35 cellular contexts compared by ENCODE assay signal in genomic region chr11:102991776-102992175, GRCh38. TPM values are rescaled to one million over a fixed set of nuclear protein-coding genes. Genes with fewer than 3 reads are reported as not detected.
"Had no signal": no experiment of that assay in that cellular context is flagged by ENCODE, and none has a peak within 500 bp of the region (broad histone marks: within the 10 kb centered on the region; RNA-seq: fewer than 3 reads in every experiment).

No MANE protein-coding gene starts in this region.

- H3K36me3 ChIP-seq: brain microvascular endothelial cell, cardiac muscle cell had no signal

- H3K9me3 ChIP-seq: body of pancreas had no signal

- H3K4me1 ChIP-seq: body of pancreas had no signal

- DNase-seq: activated B cell treated with CpG ODN at 0.5 μM for 24 hours; activated CD4-positive, alpha-beta memory T cell treated with anti-CD3 and anti-CD28 coated beads for 36 hours; activated CD4-positive, alpha-beta T cell treated with anti-CD3 and anti-CD28 coated beads for 4 hours; activated CD4-positive, alpha-beta T cell treated with anti-CD3 and anti-CD28 coated beads, Interleukin-2, amount 10 ng/mL, durations not matched to agents 24 days and 14 days; activated CD4-positive, alpha-beta T cell treated with anti-CD3 and anti-CD28 coated beads, Interleukin-2, amount 50 U/mL, for 1 hour; activated CD4-positive, alpha-beta T cell treated with anti-CD3 and anti-CD28 coated beads, Interleukin-2, amount 50 U/mL, for 4 hours; activated CD4-positive, CD25-positive, alpha-beta regulatory T cell treated with anti-CD3 and anti-CD28 coated beads, Interleukin-2, amount 50 U/mL, for 72 hours; activated CD8-positive, alpha-beta memory T cell treated with anti-CD3 and anti-CD28 coated beads, Interleukin-2, amount 50 U/mL, for 4 hours; activated CD8-positive, alpha-beta T cell treated with anti-CD3 and anti-CD28 coated beads for 36 hours; activated effector memory CD4-positive, alpha-beta T cell treated with anti-CD3 and anti-CD28 coated beads, Interleukin-2, amount 50 U/mL, for 16 hours; activated gamma-delta T cell treated with Interleukin-2 at 50 U/mL for 16 hours; activated naive CD4-positive, alpha-beta T cell; activated naive CD4-positive, alpha-beta T cell treated with anti-CD3 and anti-CD28 coated beads, Interleukin-2, amount 10 ng/mL, durations not matched to agents 7 days and 5 days; activated naive CD8-positive, alpha-beta T cell treated with anti-CD3 and anti-CD28 coated beads, Interleukin-2, amount 10 ng/mL, durations not matched to agents 7 days and 5 days; activated naive CD8-positive, alpha-beta T cell treated with anti-CD3 and anti-CD28 coated beads, Interleukin-2, amount 50 U/mL, for 24 hours; activated T-cell treated with anti-CD3 and anti-CD28 coated beads for 4 hours; activated T-cell treated with anti-CD3 and anti-CD28 coated beads, Interleukin-2, amount 50 U/mL, for 1 hour; activated T-cell treated with anti-CD3 and anti-CD28 coated beads, Interleukin-2, amount 50 U/mL, for 4 hours; activated T-cell treated with anti-CD3 and anti-CD28 coated beads, Interleukin-2, amount 50 U/mL, for 72 hours; amygdala; aorta; body of pancreas; brain microvascular endothelial cell; caudate nucleus; cerebellar nuclear complex; T-helper 1 cell; T-helper 2 cell; T-helper 9 cell had no signal

- H3K27me3 ChIP-seq: body of pancreas, brain microvascular endothelial cell, cardiac muscle cell had no signal

- H3K27ac ChIP-seq: body of pancreas, brain microvascular endothelial cell, cardiac muscle cell, VCaP had no signal

- ATAC-seq: activated CD8-positive, alpha-beta T cell treated with anti-CD3 and anti-CD28 coated beads for 36 hours; activated naive CD8-positive, alpha-beta T cell treated with anti-CD3 and anti-CD28 coated beads, Interleukin-2, amount 50 U/mL, for 24 hours; activated T-cell treated with anti-CD3 and anti-CD28 coated beads, Interleukin-2, amount 50 U/mL, for 4 hours; activated T-cell treated with anti-CD3 and anti-CD28 coated beads, Interleukin-2, amount 50 U/mL, for 72 hours; activated T-helper 17 cell treated with anti-CD3 and anti-CD28 coated beads, Interleukin-2, amount 50 U/mL, for 72 hours; body of pancreas had no signal

- H3K4me3 ChIP-seq: body of pancreas, cardiac muscle cell had no signal

RNA-seq across cellular contexts. Expression of gene MMP13, which starts 36.2 kb away (rescaled TPM):
- total RNA-seq: activated B cell treated with CpG ODN at 0.5 μM for 24 hours; activated CD4-positive, alpha-beta memory T cell treated with anti-CD3 and anti-CD28 coated beads for 36 hours; activated CD4-positive, alpha-beta T cell treated with anti-CD3 and anti-CD28 coated beads, Interleukin-2, amount 10 ng/mL, durations not matched to agents 24 days and 14 days; activated CD8-positive, alpha-beta memory T cell treated with anti-CD3 and anti-CD28 coated beads for 36 hours; activated CD8-positive, alpha-beta T cell treated with anti-CD3 and anti-CD28 coated beads for 36 hours; activated naive CD8-positive, alpha-beta T cell treated with anti-CD3 and anti-CD28 coated beads, Interleukin-2, amount 10 ng/mL, durations not matched to agents 7 days and 5 days; activated T-cell treated with anti-CD3 and anti-CD28 coated beads, Interleukin-2, amount 50 U/mL, for 4 hours; activated T-cell treated with anti-CD3 and anti-CD28 coated beads, Interleukin-2, amount 50 U/mL, for 72 hours; activated T-helper 1 cell treated with anti-CD3 and anti-CD28 coated beads, Interleukin-12 subunit alpha, Interleukin-12 subunit beta, Interleukin-2, Interleukin-4 antibody, amounts not matched to agents 30 ng/mL and 10 ng/mL and 1 ng/mL, durations not matched to agents 14 hours and 24 hours and 36 hours; activated T-helper 17 cell treated with anti-CD3 and anti-CD28 coated beads, Interleukin-2, amount 50 U/mL, for 72 hours; aorta; body of pancreas; bronchial epithelial cell; cardiac muscle cell had no signal
- polyA plus RNA-seq: adipose tissue, cardiac muscle cell had no signal
